In genomic region chr5:132497488-132497997, GRCh38 we compare ENCODE assay signal across 8 cellular contexts. TPM values are rescaled to one million over a fixed set of nuclear protein-coding genes. Genes with fewer than 3 reads are reported as not detected.
DNase-seq lines count a peak whose midpoint lies in the region; ATAC-seq and TF ChIP-seq lines count a peak whose summit lies in the region.

No MANE protein-coding gene starts in this region.

- H3K9me3 ChIP-seq in Peyer's patch (no peaks in the 10 kb centered on the region), transverse colon (no peaks in the 10 kb centered on the region)

- DNase-seq in GM12864 (ENCODE audit: low read depth): no peak
- DNase-seq in Peyer's patch: peak; percentile 35 to 77 (median 51)
- DNase-seq in ecto neural progenitor cell (ENCODE audit: low spot score): peak; percentile 52
- DNase-seq in memory B cell (ENCODE audit: low spot score in 2 of 2): no peak
- peak; percentile 55 for DNase-seq in transverse colon
- DNase-seq in activated gamma-delta T cell treated with Interleukin-2 at 50 U/mL for 16 hours: no peak
- no peak for DNase-seq in SIG-M5 (lab: John Stamatoyannopoulos, UW)

- H3K4me3 ChIP-seq in GM12864 (ENCODE audit: low read depth, low read length) (peak overlapping the region; percentile 78), Peyer's patch (peak overlapping the region; percentile 57 to 74 (median 67)), transverse colon (peak overlapping the region in 3 of 4 donors; percentile 47 to 68 (median 65))

- H3K27ac ChIP-seq in Peyer's patch: peak overlapping the region; percentile 93 to 99 (median 97)
- H3K27ac ChIP-seq in transverse colon: peak overlapping the region; percentile 95 to 99 (median 98)

- H3K27me3 ChIP-seq in Peyer's patch: no peaks in the 10 kb centered on the region
- H3K27me3 ChIP-seq in transverse colon: no peaks in the 10 kb centered on the region

- no peaks in the 10 kb centered on the region for H3K27me3 Mint-ChIP-seq in memory B cell

- in situ Hi-C loops in transverse colon (cut with MboI; ENCODE audit: low pct_ligation_motif_present in 1 of 4, low pct_unique_long_range_greater_than_20kb in 1 of 4, low sequenced_read_pairs in 3 of 4): loop anchor here in 2 of 4 donors (10.0 kb wide), 1 partner anchor 83 kb away; no protein-coding TSS in a partner anchor

- peaks cover 12 to 67% (median 18%) of the 10 kb centered on the region in 4 donors for H3K4me1 ChIP-seq in Peyer's patch
- peaks cover 32 to 66% (median 53%) of the 10 kb centered on the region in 4 donors for H3K4me1 ChIP-seq in transverse colon

- WGBS in transverse colon (ENCODE audit: low coverage in 1 of 2), 2 donors: 47% methylated on average over 6 of the region's 6 CpGs; no CpG with 5 or more reads in 1 of the 2 donors

- TF ChIP-seq CTCF in GM12864 (IDR thresholded peaks at IDR 0.05; ENCODE audit: low read depth, low read length, missing control alignments) (no peak), Peyer's patch (IDR thresholded peaks at IDR 0.05) (no peak), transverse colon (IDR thresholded peaks at IDR 0.05) (no peak)

- intact Hi-C loops in transverse colon (cut with DNase I; ENCODE audit: low total_unique reads): no loop called here

- H3K36me3 Mint-ChIP-seq in memory B cell: no peaks in the 10 kb centered on the region

- H3K9me3 Mint-ChIP-seq in memory B cell: no peaks in the 10 kb centered on the region

- TF ChIP-seq POLR2A in Peyer's patch (IDR thresholded peaks at IDR 0.05) (no peak), transverse colon (IDR thresholded peaks at IDR 0.05) (no peak)

- peak overlapping the region; percentile 96 for H3K27ac Mint-ChIP-seq in memory B cell

- peak overlapping the region; percentile 92 for H3K4me3 Mint-ChIP-seq in memory B cell

- no peak for ATAC-seq in memory B cell (ENCODE audit: low read depth)
- no peak for ATAC-seq in HG03439 (IDR thresholded peaks at IDR 0.05; ENCODE audit: unreplicated experiment)

- peaks cover 52% of the 10 kb centered on the region for H3K4me1 Mint-ChIP-seq in memory B cell

- no peaks in the 10 kb centered on the region for H3K36me3 ChIP-seq in Peyer's patch
- no peaks in the 10 kb centered on the region for H3K36me3 ChIP-seq in transverse colon

- TF ChIP-seq EP300 in transverse colon (IDR thresholded peaks at IDR 0.05; ENCODE audit: low read depth): no peak

RNA-seq across cellular contexts. Expression of gene IRF1, which starts 7.0 kb away (rescaled TPM):
- 100 to 1,000 TPM in 3 of 4 donors, 10 to 100 TPM in 1; 92.7 to 152 (median 122) TPM for total RNA-seq in Peyer's patch
- total RNA-seq in transverse colon: 10 to 100 TPM; 40.8 to 86.9 (median 65.5) TPM

RNA-seq across cellular contexts. Expression of gene IL5, which starts 45.8 kb away (rescaled TPM):
- total RNA-seq in Peyer's patch: not detected
- not detected for total RNA-seq in transverse colon

RNA-seq across cellular contexts. Expression of gene RAD50, which starts 59.2 kb away (rescaled TPM):
- total RNA-seq in Peyer's patch (100 to 1,000 TPM in 1 of 4 donors, 10 to 100 TPM in 3; 47.5 to 102 (median 54.3) TPM), transverse colon (10 to 100 TPM; 35.8 to 47.5 (median 41.3) TPM)

Comparison
In these comparisons a context has a peak if more than half of its experiments do, and no peak if none do; other contexts are left out.
1. DNase-seq: peak in Peyer's patch (3 of 3), ecto neural progenitor cell (single experiment) and transverse colon (single experiment); none in GM12864 (single experiment), memory B cell (0 of 2), activated gamma-delta T cell treated with Interleukin-2 at 50 U/mL for 16 hours (single experiment) and SIG-M5 (single experiment).
2. Peak in every context shown above with its lines, with median percentiles within 50 percentile points of each other: H3K4me3 ChIP-seq.